Comparison of ENCODE assay signal across 8 cellular contexts in genomic region chr7:154929006-154929726, GRCh38.
DNase-seq lines count a peak whose midpoint lies in the region; ATAC-seq and TF ChIP-seq lines count a peak whose summit lies in the region.

No MANE protein-coding gene starts in this region.

- H3K4me1 ChIP-seq in lower lobe of right lung: peaks cover 20% of the 10 kb centered on the region

- no peaks in the 10 kb centered on the region for H3K36me3 ChIP-seq in lower lobe of right lung

- CTCF ChIA-PET in GM10248 (lab: Yijun Ruan, JAX): interaction anchor here (1.4 to 4.5 kb wide), 9 partner anchors 10 to 443 kb away, joined by 3 to 67 read pairs (median 13); no protein-coding TSS in a partner anchor

- H3K9me3 Mint-ChIP-seq in activated naive CD4-positive, alpha-beta T cell treated with anti-CD3 and anti-CD28 coated beads, Interleukin-2, amount 50 U/mL, for 72 hours: peaks cover 5 to 8% of the 10 kb centered on the region in 2 donors

- no peaks in the 10 kb centered on the region for H3K27me3 ChIP-seq in lower lobe of right lung (ENCODE audit: low read depth)

- DNase-seq in activated naive CD4-positive, alpha-beta T cell treated with anti-CD3 and anti-CD28 coated beads, Interleukin-2, amount 50 U/mL, for 72 hours (ENCODE audit: low spot score in 2 of 2): no peak
- DNase-seq in lower lobe of right lung: no peak
- no peak for DNase-seq in C1 segment of cervical spinal cord (lab: John Stamatoyannopoulos, UW)
- no peak for DNase-seq in GM10248 (ENCODE audit: extremely low spot score)
- no peak for DNase-seq in NCI-H146 treated with DMSO at 0.1 percent for 48 hours (lab: John Stamatoyannopoulos, UW; ENCODE audit: unreplicated experiment)

- peak overlapping the region; percentile 97 to 99 for H3K27ac Mint-ChIP-seq in activated naive CD4-positive, alpha-beta T cell treated with anti-CD3 and anti-CD28 coated beads, Interleukin-2, amount 50 U/mL, for 72 hours

- peaks cover 2% of the 10 kb centered on the region for H3K9me3 ChIP-seq in lower lobe of right lung

- H3K27ac ChIP-seq in 22Rv1: peak overlapping the region; percentile 81
- peak overlapping the region; percentile 92 for H3K27ac ChIP-seq in lower lobe of right lung

- H3K36me3 Mint-ChIP-seq in activated naive CD4-positive, alpha-beta T cell treated with anti-CD3 and anti-CD28 coated beads, Interleukin-2, amount 50 U/mL, for 72 hours: peaks cover 16 to 18% of the 10 kb centered on the region in 2 donors

- POLR2A ChIA-PET in GM10248 (lab: Yijun Ruan, JAX): no interaction called here

- peak overlapping the region; percentile 76 for H3K4me3 ChIP-seq in lower lobe of right lung

- intact Hi-C loops in lower lobe of right lung (cut with DNase I): no loop called here

- peak; percentile 1 for ATAC-seq in GM21723 (IDR thresholded peaks at IDR 0.05; ENCODE audit: unreplicated experiment)
- no peak for ATAC-seq in activated naive CD4-positive, alpha-beta T cell treated with anti-CD3 and anti-CD28 coated beads, Interleukin-2, amount 50 U/mL, for 72 hours
- ATAC-seq in lower lobe of right lung: peak; percentile 44 to 60
- no peak for ATAC-seq in HG03378 (IDR thresholded peaks at IDR 0.05; ENCODE audit: unreplicated experiment)

- TF ChIP-seq CTCF in 22Rv1 (IDR thresholded peaks at IDR 0.05) (no peak), lower lobe of right lung (IDR thresholded peaks at IDR 0.05) (no peak), GM10248 (IDR thresholded peaks at IDR 0.05; ENCODE audit: control extremely low read depth, extremely low read depth, low read depth, missing control alignments) (no peak)

Comparison
In these comparisons a context has a peak if more than half of its experiments do, and no peak if none do; other contexts are left out.
1. ATAC-seq: peak in GM21723 (single experiment) and lower lobe of right lung (2 of 2); none in activated naive CD4-positive, alpha-beta T cell treated with anti-CD3 and anti-CD28 coated beads, Interleukin-2, amount 50 U/mL, for 72 hours (0 of 2) and HG03378 (single experiment).